24 cellular contexts compared by ENCODE assay signal in genomic region chr19:7327802-7328201, GRCh38.
"Had no signal": no experiment of that assay in that cellular context is flagged by ENCODE, and none has a peak within 500 bp of the region (broad histone marks: within the 10 kb centered on the region; RNA-seq: fewer than 3 reads in every experiment).

No MANE protein-coding gene starts in this region.

- H3K4me1 Mint-ChIP-seq: endodermal cell had no signal

- H3K4me3 Mint-ChIP-seq: dendritic cell treated with granulocyte-macrophage colony-stimulating factor and Interleukin-4, amounts not matched to agents 40 ng/mL and 50 ng/mL, for 4 days; effector memory CD8-positive, alpha-beta T cell; endodermal cell had no signal

- ATAC-seq: effector memory CD8-positive, alpha-beta T cell; esophagus mucosa; foreskin keratinocyte; gastrocnemius medialis; heart left ventricle; heart right ventricle had no signal

- H3K27ac Mint-ChIP-seq: dendritic cell treated with granulocyte-macrophage colony-stimulating factor and Interleukin-4, amounts not matched to agents 40 ng/mL and 50 ng/mL, for 4 days; effector memory CD8-positive, alpha-beta T cell; endodermal cell had no signal

- H3K27me3 ChIP-seq: colonic mucosa, dorsolateral prefrontal cortex, esophagus muscularis mucosa, esophagus squamous epithelium, foreskin keratinocyte, heart left ventricle, heart right ventricle had no signal

- H3K36me3 ChIP-seq: colonic mucosa, esophagus muscularis mucosa, esophagus squamous epithelium, gastrocnemius medialis, heart left ventricle, heart right ventricle had no signal

- H3K9me3 ChIP-seq: colonic mucosa, gastrocnemius medialis had no signal

- H3K4me3 ChIP-seq: colonic mucosa, coronary artery, dorsolateral prefrontal cortex, esophagus muscularis mucosa, esophagus squamous epithelium, gastrocnemius medialis, heart left ventricle, heart right ventricle had no signal

- H3K27ac ChIP-seq: colonic mucosa, coronary artery, dorsolateral prefrontal cortex, epithelial cell of prostate, esophagus muscularis mucosa, esophagus squamous epithelium, foreskin keratinocyte, gastrocnemius medialis, heart left ventricle, heart right ventricle had no signal

- H3K4me1 ChIP-seq: colonic mucosa, esophagus muscularis mucosa, esophagus squamous epithelium, foreskin keratinocyte, gastrocnemius medialis had no signal

- DNase-seq: colonic mucosa; cortex of kidney; dermis blood vessel endothelial cell; dorsolateral prefrontal cortex; effector CD4-positive, alpha-beta T cell; effector CD8-positive, alpha-beta T cell; effector memory CD4-positive, alpha-beta T cell; effector memory CD8-positive, alpha-beta T cell; endodermal cell; erythroblast; esophagus squamous epithelium; foreskin fibroblast; foreskin keratinocyte; foreskin melanocyte; gastrocnemius medialis; glutamatergic neuron; head of caudate nucleus; heart left ventricle; heart right ventricle had no signal

- H3K27me3 Mint-ChIP-seq: dendritic cell treated with granulocyte-macrophage colony-stimulating factor and Interleukin-4, amounts not matched to agents 40 ng/mL and 50 ng/mL, for 4 days had no signal
